In genomic region chr14:48075487-48075886, GRCh38 we compare ENCODE assay signal across 8 cellular contexts.
"Had no signal": no experiment of that assay in that cellular context is flagged by ENCODE, and none has a peak within 500 bp of the region (broad histone marks: within the 10 kb centered on the region; RNA-seq: fewer than 3 reads in every experiment).

No MANE protein-coding gene starts in this region.

- H3K27ac ChIP-seq: GM23248 had no signal

- H3K4me1 ChIP-seq: HAP-1 had no signal

- ATAC-seq: HCT116, K562 had no signal

- H3K9ac ChIP-seq: GM23248 had no signal

- H2AFZ ChIP-seq: GM23248 had no signal

- DNase-seq: GM23248, GOT3, H7, IMR-90, KG1 had no signal

- H3K36me3 ChIP-seq: HAP-1 had no signal

- H3K4me3 ChIP-seq: GM23248, HAP-1, K562 had no signal
